Comparison of ENCODE assay signal across 17 cellular contexts in genomic region chr10:80172896-80173295, GRCh38. TPM values are rescaled to one million over a fixed set of nuclear protein-coding genes. Genes with fewer than 3 reads are reported as not detected.
DNase-seq lines count a peak whose midpoint lies in the region; FAIRE-seq and TF ChIP-seq lines count a peak whose summit lies in the region.
"Had no signal": no experiment of that assay in that cellular context is flagged by ENCODE, and none has a peak within 500 bp of the region (broad histone marks: within the 10 kb centered on the region; RNA-seq: fewer than 3 reads in every experiment).

No MANE protein-coding gene starts in this region.

- H3K79me2 ChIP-seq in H1 (ENCODE audit: control insufficient read depth in 1 of 2, insufficient read depth in 2 of 2, low read length in 2 of 2) (no peaks in the 10 kb centered on the region), osteoblast (ENCODE audit: insufficient read depth, low read length) (peaks cover 89% of the 10 kb centered on the region)

- no peaks in the 10 kb centered on the region for H3K9me3 ChIP-seq in H1 (ENCODE audit: insufficient read depth in 2 of 2, low read depth in 1 of 2, low read length in 1 of 2)
- no peaks in the 10 kb centered on the region for H3K9me3 ChIP-seq in skeletal muscle tissue (ENCODE audit: control insufficient read depth in 3 of 3, low read length in 3 of 3)
- H3K9me3 ChIP-seq in osteoblast (ENCODE audit: low read depth, low read length): no peaks in the 10 kb centered on the region

- H3K4me1 ChIP-seq in H1 (replicated peaks in 1 of 4; ENCODE audit: control insufficient read depth in 3 of 4, insufficient read depth in 4 of 4, low read length in 3 of 4) (peaks cover 4 to 16% (median 9%) of the 10 kb centered on the region in 4 experiments), skeletal muscle tissue (ENCODE audit: control insufficient read depth in 3 of 3, insufficient read depth in 3 of 3, low read length in 3 of 3) (peaks cover 57 to 65% (median 61%) of the 10 kb centered on the region in 3 donors), osteoblast (ENCODE audit: insufficient read depth, low read length) (peaks cover 6% of the 10 kb centered on the region)

- no peak overlapping the region for H2BK12ac ChIP-seq in H1 (ENCODE audit: low read depth, low read length)

- CTCF ChIA-PET in H1 (lab: Charles Lee; ENCODE audit: partially characterized antibody): interaction anchor here (1.1 to 7.8 kb wide), 4 partner anchors 10 to 49 kb away, joined by 5 to 66 read pairs (median 14); partner anchors contain the start of gene ANXA11

- no peak overlapping the region for H2BK120ac ChIP-seq in H1 (replicated peaks; ENCODE audit: low read depth, low read length)

- H2BK20ac ChIP-seq in H1 (ENCODE audit: low read length): no peak overlapping the region

- no peak overlapping the region for H3K9ac ChIP-seq in H1 (replicated peaks in 1 of 4; ENCODE audit: extremely low read depth in 1 of 4, low read depth in 3 of 4, low read length in 3 of 4)
- peak overlapping the region in 2 of 3 donors; percentile 20 to 40 for H3K9ac ChIP-seq in skeletal muscle tissue (ENCODE audit: low read depth in 1 of 3, low read length in 3 of 3)

- FAIRE-seq in H1 (lab: Jason Lieb, UNC): no peak
- FAIRE-seq: endothelial cell of umbilical vein, G401.6, GM18507 had no signal

- H3K14ac ChIP-seq in H1 (ENCODE audit: insufficient read length): no peak overlapping the region

- no peak overlapping the region for H4K91ac ChIP-seq in H1 (replicated peaks; ENCODE audit: insufficient read length, low read length)

- TF ChIP-seq CTCF in H1 (IDR thresholded peaks at IDR 0.05; ENCODE audit: control extremely low read depth in 1 of 3, insufficient read depth in 1 of 3, low read depth in 1 of 3, low read length in 3 of 3) (no peak), osteoblast (IDR thresholded peaks at IDR 0.05; ENCODE audit: extremely low read depth, low read depth, low read length) (no peak)

- DNase-seq in NCI-H82 (lab: John Stamatoyannopoulos, UW) (peak; percentile 4), NCI-H82 treated with DMSO at 0.1 percent for 48 hours (lab: John Stamatoyannopoulos, UW; ENCODE audit: unreplicated experiment) (no peak), NCI-H345 (lab: John Stamatoyannopoulos, UW) (peak; percentile 63), H1 (ENCODE audit: low read depth in 1 of 2, low spot score in 2 of 2) (no peak), SK-N-DZ (ENCODE audit: low spot score) (no peak), osteoblast (ENCODE audit: insufficient read length, low spot score, missing footprints) (no peak), NCI-H524 treated with DMSO at 0.1 percent for 48 hours (lab: John Stamatoyannopoulos, UW) (no peak)
- DNase-seq: activated CD4-positive, alpha-beta T cell treated with anti-CD3 and anti-CD28 coated beads, Interleukin-2, amount 50 U/mL, for 1 hour; AML-193; nucleus accumbens; T-helper 1 cell had no signal

- TF ChIP-seq POLR2A in H1 (IDR thresholded peaks at IDR 0.05; ENCODE audit: control extremely low read depth in 1 of 2, low read depth in 2 of 2, low read length in 2 of 2): no peak

- no peak overlapping the region for H3K4ac ChIP-seq in H1 (replicated peaks; ENCODE audit: insufficient read length, low read depth, low read length)

- no peak overlapping the region for H2AK5ac ChIP-seq in H1 (ENCODE audit: low read depth, low read length)

- no peak for TF ChIP-seq RAD21 in H1 (IDR thresholded peaks at IDR 0.05 in 1 of 2, conservative IDR thresholded peaks at IDR 0.05 in 1 of 2; ENCODE audit: low read depth in 2 of 2, low read length in 2 of 2)

- H3K36me3 ChIP-seq in H1 (ENCODE audit: control insufficient read depth in 2 of 4, insufficient read depth in 4 of 4, low read length in 3 of 4) (no peaks in the 10 kb centered on the region), skeletal muscle tissue (ENCODE audit: control insufficient read depth in 3 of 3, insufficient read depth in 3 of 3, low read length in 3 of 3) (peaks cover 28 to 31% (median 31%) of the 10 kb centered on the region in 3 donors), osteoblast (ENCODE audit: insufficient read depth, low read length) (peaks cover 28% of the 10 kb centered on the region)

- peaks cover 2 to 4% of the 10 kb centered on the region in 2 experiments for H4K20me1 ChIP-seq in H1 (replicated peaks in 1 of 2; ENCODE audit: control insufficient read depth in 1 of 2, insufficient read depth in 2 of 2, low read length in 2 of 2)
- peaks cover 60% of the 10 kb centered on the region for H4K20me1 ChIP-seq in osteoblast (ENCODE audit: insufficient read depth, low read length)

- 65% methylated on average over 5 of the region's 5 CpGs; no CpG with 5 or more reads in 1 of the 2 experiments for WGBS in H1 (ENCODE audit: extremely low coverage in 1 of 2, insufficient coverage in 1 of 2, insufficient read length in 1 of 2, insufficient replicate concordance in 2 of 2, low coverage in 1 of 2, low lambda C conversion rate in 2 of 2, missing lambda C conversion rate in 1 of 2), 2 experiments

- no peak overlapping the region for H4K5ac ChIP-seq in H1 (ENCODE audit: insufficient read length, low read depth, low read length)

- TF ChIP-seq EP300 in H1 (IDR thresholded peaks at IDR 0.05; ENCODE audit: borderline replicate concordance in 1 of 2, low read depth in 2 of 2, low read length in 2 of 2): no peak

- H3K56ac ChIP-seq in H1 (replicated peaks; ENCODE audit: insufficient read length, low read depth, low read length): no peak overlapping the region

- H3K4me3 ChIP-seq in H1 (ENCODE audit: extremely low read depth in 1 of 4, insufficient read depth in 2 of 4, low read depth in 3 of 4, low read length in 4 of 4) (no peak overlapping the region), skeletal muscle tissue (ENCODE audit: low read length in 3 of 3) (no peak overlapping the region), osteoblast (ENCODE audit: insufficient read depth, low read length) (no peak overlapping the region)
- H3K4me3 ChIP-seq: hepatocyte, lung had no signal

- no peak overlapping the region for H2BK15ac ChIP-seq in H1 (ENCODE audit: low read length)

- no peak overlapping the region for H3K18ac ChIP-seq in H1 (ENCODE audit: extremely low read depth, low read length)

- peaks cover 4% of the 10 kb centered on the region for H3K79me1 ChIP-seq in H1 (ENCODE audit: low read depth, low read length)

- no peaks in the 10 kb centered on the region for H3K27me3 ChIP-seq in H1 (replicated peaks in 1 of 4; ENCODE audit: control insufficient read depth in 3 of 4, extremely low read depth in 1 of 4, insufficient read depth in 3 of 4, low read length in 3 of 4)
- no peaks in the 10 kb centered on the region for H3K27me3 ChIP-seq in skeletal muscle tissue (ENCODE audit: control insufficient read depth in 3 of 3, insufficient read depth in 3 of 3, low read length in 3 of 3)
- no peaks in the 10 kb centered on the region for H3K27me3 ChIP-seq in osteoblast (ENCODE audit: insufficient read depth, low read length)
- H3K27me3 ChIP-seq: hepatocyte had no signal

- no peak overlapping the region for H3K23ac ChIP-seq in H1 (ENCODE audit: insufficient read length)

- H3K23me2 ChIP-seq in H1 (ENCODE audit: low read depth, low read length): no peaks in the 10 kb centered on the region

- H4K8ac ChIP-seq in H1 (ENCODE audit: extremely low read depth, insufficient read depth, low read length): peak overlapping the region; percentile 18; the same call in 1 of the 2 replicates

- H2AFZ ChIP-seq in H1 (ENCODE audit: low read length) (no peak overlapping the region), osteoblast (ENCODE audit: low read length) (no peak overlapping the region)
- H2AFZ ChIP-seq: hepatocyte had no signal

- H2BK5ac ChIP-seq in H1 (ENCODE audit: low read depth, low read length): no peak overlapping the region; the same call in 1 of the 2 replicates

- H3K4me2 ChIP-seq in H1 (ENCODE audit: insufficient read depth in 1 of 2, low read depth in 2 of 2, low read length in 2 of 2) (no peak overlapping the region), osteoblast (ENCODE audit: insufficient read depth, low read length) (no peak overlapping the region)
- H3K4me2 ChIP-seq: hepatocyte had no signal

- no peak overlapping the region for H3K27ac ChIP-seq in H1 (ENCODE audit: low read depth, low read length)
- no peak overlapping the region for H3K27ac ChIP-seq in skeletal muscle tissue (ENCODE audit: low read depth, low read length)
- H3K27ac ChIP-seq in osteoblast (ENCODE audit: low read depth, low read length): no peak overlapping the region
- H3K27ac ChIP-seq: hepatocyte had no signal

- POLR2A ChIA-PET in H1 (lab: Charles Lee; ENCODE audit: partially characterized antibody): interaction anchor here (1.6 to 2.6 kb wide), 2 partner anchors 11 to 32 kb away, joined by 5 to 8 read pairs; partner anchors contain the start of gene ANXA11

TF ChIP-seq in H1, 55 proteins besides CTCF, POLR2A, EP300 and RAD21 (continues in another document):
- TF ChIP-seq CTBP2 (IDR thresholded peaks at IDR 0.05; ENCODE audit: borderline replicate concordance, insufficient read depth, insufficient read length, low read length) (no peak), YY1 (IDR thresholded peaks at IDR 0.05; ENCODE audit: low read depth, low read length) (no peak)

RNA-seq across cellular contexts. Expression of gene ANXA11, which starts 32.4 kb away (rescaled TPM):
- 70.6 and 84.9 TPM in 2 replicates for total RNA-seq in H1 (2021; fragmentation: NEBNext Ultra II Directional; extraction: Animal tissue kit (Norgen Biotek cat#: 25700))
- polyA plus RNA-seq in H1 (2011; rRNA removed): 40.5 and 58.7 TPM in 2 replicates
- 38.1 TPM for polyA plus RNA-seq in H1 (2011; cell fraction: cytosol; rRNA removed)
- 50.9 TPM for polyA plus RNA-seq in H1 (2011; cell fraction: nucleus; rRNA removed)
- 113 to 134 TPM (median 126 TPM) in 4 replicates for polyA plus RNA-seq in H1 (2012, experiment 1 of 2)
- polyA plus RNA-seq in H1 (2012, experiment 2 of 2): 58.1 TPM
- polyA plus RNA-seq in H1 (2013, experiment 1 of 2): 193 TPM
- 199 TPM for polyA plus RNA-seq in H1 (2013, experiment 2 of 2)
- polyA minus RNA-seq in H1 (2011; rRNA and poly(A)+ RNA removed): 27.2 and 42.8 TPM in 2 replicates
- 29.3 TPM for polyA minus RNA-seq in H1 (2011; cell fraction: cytosol; rRNA and poly(A)+ RNA removed)
- polyA minus RNA-seq in H1 (2011; cell fraction: nucleus; rRNA and poly(A)+ RNA removed): 26.1 TPM
- total RNA-seq in skeletal muscle tissue (29.7 TPM), osteoblast (112 and 113 TPM in 2 replicates)
- 1.2 and 1.7 TPM in 2 replicates for polyA plus RNA-seq in SK-N-DZ (2014; cell fraction: cytosol; rRNA removed)
- 0.92 and 1.2 TPM in 2 replicates for polyA plus RNA-seq in SK-N-DZ (2014; cell fraction: nucleus; rRNA removed)

RNA-seq across cellular contexts. Expression of gene PLAC9, which starts 40.4 kb away (rescaled TPM):
- 12.4 and 16.7 TPM in 2 replicates for total RNA-seq in H1 (2021; fragmentation: NEBNext Ultra II Directional; extraction: Animal tissue kit (Norgen Biotek cat#: 25700))
- 8.4 and 12.9 TPM in 2 replicates for polyA plus RNA-seq in H1 (2011; rRNA removed)
- polyA plus RNA-seq in H1 (2011; cell fraction: cytosol; rRNA removed): 7.4 TPM
- 9.3 TPM for polyA plus RNA-seq in H1 (2011; cell fraction: nucleus; rRNA removed)
- polyA plus RNA-seq in H1 (2012, experiment 1 of 2): 8.1 to 17.1 TPM (median 14.4 TPM) in 4 replicates
- polyA plus RNA-seq in H1 (2012, experiment 2 of 2): 16.4 TPM
- 10.9 TPM for polyA plus RNA-seq in H1 (2013, experiment 1 of 2)
- polyA plus RNA-seq in H1 (2013, experiment 2 of 2): 10.9 TPM
- polyA minus RNA-seq in H1 (2011; rRNA and poly(A)+ RNA removed): 1.2 and 1.8 TPM in 2 replicates
- polyA minus RNA-seq in H1 (2011; cell fraction: cytosol; rRNA and poly(A)+ RNA removed): 3.3 TPM
- polyA minus RNA-seq in H1 (2011; cell fraction: nucleus; rRNA and poly(A)+ RNA removed): 2.9 TPM
- total RNA-seq in skeletal muscle tissue: 36.5 TPM
- not detected in 2 replicates for polyA plus RNA-seq in SK-N-DZ (2014; cell fraction: cytosol; rRNA removed)
- not detected in 2 replicates for polyA plus RNA-seq in SK-N-DZ (2014; cell fraction: nucleus; rRNA removed)
- 17.1 and 19.2 TPM in 2 replicates for total RNA-seq in osteoblast

Comparison
In these comparisons a context has a peak if more than half of its experiments do, and no peak if none do; other contexts are left out.
1. DNase-seq: peak in NCI-H82 (single experiment) and NCI-H345 (single experiment); none in NCI-H82 treated with DMSO at 0.1 percent for 48 hours (single experiment), H1 (0 of 2), SK-N-DZ (single experiment), osteoblast (single experiment) and NCI-H524 treated with DMSO at 0.1 percent for 48 hours (single experiment).
2. H3K9ac ChIP-seq: peak in skeletal muscle tissue (2 of 3); none in H1 (0 of 4).